Comparison of ENCODE assay signal across 8 cellular contexts in the genomic region with DNA sequence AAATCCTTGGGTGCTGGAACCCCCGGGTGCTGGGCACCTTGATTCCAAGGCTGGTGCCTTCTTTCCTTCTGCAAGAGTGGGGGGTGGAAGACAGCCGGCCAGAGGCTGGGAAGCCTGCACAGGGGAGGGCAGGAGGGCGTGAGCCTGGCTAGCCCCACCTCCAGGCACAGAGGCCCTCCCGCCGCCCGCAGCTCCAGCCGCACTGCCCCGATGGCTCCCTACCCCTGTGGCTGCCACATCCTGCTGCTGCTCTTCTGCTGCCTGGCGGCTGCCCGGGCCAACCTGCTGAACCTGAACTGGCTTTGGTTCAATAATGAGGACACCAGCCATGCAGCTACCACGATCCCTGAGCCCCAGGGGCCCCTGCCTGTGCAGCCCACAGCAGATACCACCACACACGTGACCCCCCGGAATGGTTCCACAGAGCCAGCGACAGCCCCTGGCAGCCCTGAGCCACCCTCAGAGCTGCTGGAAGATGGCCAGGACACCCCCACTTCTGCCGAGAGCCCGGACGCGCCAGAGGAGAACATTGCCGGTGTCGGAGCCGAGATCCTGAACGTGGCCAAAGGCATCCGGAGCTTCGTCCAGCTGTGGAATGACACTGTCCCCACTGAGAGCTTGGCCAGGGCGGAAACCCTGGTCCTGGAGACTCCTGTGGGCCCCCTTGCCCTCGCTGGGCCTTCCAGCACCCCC. TPM values are rescaled to one million over a fixed set of nuclear protein-coding genes. Genes with fewer than 3 reads are reported as not detected.
DNase-seq lines count a peak whose midpoint lies in the region; ATAC-seq and TF ChIP-seq lines count a peak whose summit lies in the region.

No MANE protein-coding gene starts in this region.

- peaks cover 100% of the 10 kb centered on the region for H4K20me1 ChIP-seq in smooth muscle cell (ENCODE audit: low read depth)

- no peak overlapping the region for H2BK120ac ChIP-seq in mesenchymal stem cell (ENCODE audit: low read depth, low read length)

- H3K9ac ChIP-seq in mesenchymal stem cell (ENCODE audit: low read length) = peak overlapping the region; percentile 68
- H3K9ac ChIP-seq in smooth muscle cell (ENCODE audit: low read depth) = no peak overlapping the region

- H3K9me3 ChIP-seq in AG04450 (ENCODE audit: control insufficient read depth, insufficient read depth, low read length) (no peaks in the 10 kb centered on the region; the same call in 1 of the 2 replicates), mesenchymal stem cell (ENCODE audit: control insufficient read depth, low read length) (no peaks in the 10 kb centered on the region), smooth muscle cell (replicated peaks; ENCODE audit: low read depth) (no peaks in the 10 kb centered on the region)
- no peaks in the 10 kb centered on the region for H3K9me3 ChIP-seq in CD4-positive, alpha-beta T cell (ENCODE audit: control insufficient read depth, low read length)

- H3K4me1 ChIP-seq in mesenchymal stem cell (ENCODE audit: control insufficient read depth, insufficient read depth, low read depth, low read length) = peaks cover 70% of the 10 kb centered on the region
- no peaks in the 10 kb centered on the region for H3K4me1 ChIP-seq in smooth muscle cell (ENCODE audit: low read depth)

- H3K36me3 Mint-ChIP-seq in chondrocyte (ENCODE audit: low read depth) = peaks cover 2% of the 10 kb centered on the region
- no peaks in the 10 kb centered on the region for H3K36me3 Mint-ChIP-seq in CD4-positive, alpha-beta T cell (ENCODE audit: low read depth)
- peaks cover 8% of the 10 kb centered on the region for H3K36me3 Mint-ChIP-seq in nephron progenitor cell (ENCODE audit: low read depth)

- peaks cover 35% of the 10 kb centered on the region for H3K4me1 Mint-ChIP-seq in chondrocyte (ENCODE audit: low read depth)
- H3K4me1 Mint-ChIP-seq in CD4-positive, alpha-beta T cell (ENCODE audit: low read depth) = no peaks in the 10 kb centered on the region
- peaks cover 18% of the 10 kb centered on the region for H3K4me1 Mint-ChIP-seq in nephron progenitor cell

- H2AK5ac ChIP-seq in mesenchymal stem cell (ENCODE audit: low read length, severe bottlenecking) = no peak overlapping the region

- peak overlapping the region; percentile 11 for H3K27ac ChIP-seq in AG04450 (ENCODE audit: low read depth, low read length)
- H3K27ac ChIP-seq in mesenchymal stem cell (ENCODE audit: low read length, poor library complexity, severe bottlenecking) = no peak overlapping the region
- no peak overlapping the region for H3K27ac ChIP-seq in smooth muscle cell (ENCODE audit: low read depth)
- no peak overlapping the region for H3K27ac ChIP-seq in CD4-positive, alpha-beta T cell (ENCODE audit: low read depth, low read length)

- CTCF ChIA-PET in AG04450 (lab: Charles Lee) = no interaction called here
- CTCF ChIA-PET in CD4-positive, alpha-beta T cell (lab: Charles Lee) = no interaction called here

- H3K9me3 Mint-ChIP-seq in chondrocyte (ENCODE audit: low read depth) = no peaks in the 10 kb centered on the region
- H3K9me3 Mint-ChIP-seq in CD4-positive, alpha-beta T cell = no peaks in the 10 kb centered on the region
- H3K9me3 Mint-ChIP-seq in nephron progenitor cell = peaks cover 7% of the 10 kb centered on the region

- H3K4me3 Mint-ChIP-seq in chondrocyte (ENCODE audit: unreplicated experiment) (no peak overlapping the region), nephron progenitor cell (no peak overlapping the region)
- H3K4me3 Mint-ChIP-seq in CD4-positive, alpha-beta T cell = no peak overlapping the region

- DNase-seq in AG04450 (ENCODE audit: low read depth, low spot score) (no peak), M059J (ENCODE audit: low read depth) (peak; percentile 79), chondrocyte (ENCODE audit: low spot score) (peak; percentile 77), mesenchymal stem cell (no peak), smooth muscle cell (lab: John Stamatoyannopoulos, UW; ENCODE audit: unreplicated experiment) (no peak), nephron progenitor cell (no peak), 8988T (no peak)
- DNase-seq in CD4-positive, alpha-beta T cell = no peak

- H2AFZ ChIP-seq in mesenchymal stem cell (ENCODE audit: low read depth, low read length) (no peak overlapping the region), smooth muscle cell (ENCODE audit: low read depth) (no peak overlapping the region)

- H2BK5ac ChIP-seq in mesenchymal stem cell (ENCODE audit: low read depth, low read length, poor library complexity, severe bottlenecking) = no peak overlapping the region

- no peak overlapping the region for H3K4ac ChIP-seq in mesenchymal stem cell (ENCODE audit: low read depth in 1 of 2, low read length in 2 of 2)

- H3K27me3 ChIP-seq in AG04450 (ENCODE audit: control insufficient read depth, insufficient read depth, low read length) = no peaks in the 10 kb centered on the region
- H3K27me3 ChIP-seq in mesenchymal stem cell (ENCODE audit: control insufficient read depth in 1 of 2, insufficient read depth in 1 of 2, low read length in 2 of 2) = peaks cover 0 to 5% of the 10 kb centered on the region in 2 experiments
- no peaks in the 10 kb centered on the region for H3K27me3 ChIP-seq in smooth muscle cell (ENCODE audit: low read depth)
- H3K27me3 ChIP-seq in CD4-positive, alpha-beta T cell (ENCODE audit: control insufficient read depth, insufficient read depth, low read length) = no peaks in the 10 kb centered on the region

- no peak overlapping the region for H3K4me2 ChIP-seq in mesenchymal stem cell (ENCODE audit: low read length, poor library complexity, severe bottlenecking)
- no peak overlapping the region for H3K4me2 ChIP-seq in smooth muscle cell

- peaks cover 100% of the 10 kb centered on the region for H3K79me2 ChIP-seq in smooth muscle cell (ENCODE audit: low read depth)

- peaks cover 28% of the 10 kb centered on the region for H3K79me1 ChIP-seq in mesenchymal stem cell (replicated peaks; ENCODE audit: low read length, poor library complexity, severe bottlenecking)

- H3K4me3 ChIP-seq in AG04450 (ENCODE audit: low read depth, low read length) (peak overlapping the region; percentile 35), mesenchymal stem cell (ENCODE audit: insufficient read depth in 1 of 2, low read depth in 1 of 2, low read length in 2 of 2) (peak overlapping the region in 1 of 2 experiments; percentile 71), smooth muscle cell (no peak overlapping the region)

- intact Hi-C loops in CD4-positive, alpha-beta T cell (cut with DNase I, micrococcal nuclease) = no loop called here

- H3K27ac Mint-ChIP-seq in chondrocyte (ENCODE audit: unreplicated experiment) (peak overlapping the region; percentile 12), nephron progenitor cell (no peak overlapping the region)
- H3K27ac Mint-ChIP-seq in CD4-positive, alpha-beta T cell = no peak overlapping the region

- POLR2A ChIA-PET in AG04450 (lab: Yijun Ruan, JAX) = interaction anchor here (1.2 kb wide), 1 partner anchor 17 kb away, joined by 4 read pairs; no protein-coding TSS in a partner anchor
- POLR2A ChIA-PET in CD4-positive, alpha-beta T cell (lab: Charles Lee) = no interaction called here

- H3K14ac ChIP-seq in mesenchymal stem cell (ENCODE audit: low read length in 2 of 2) = no peak overlapping the region

- TF ChIP-seq CTCF in AG04450 (IDR thresholded peaks at IDR 0.05; ENCODE audit: low read depth, low read length) (no peak), chondrocyte (IDR thresholded peaks at IDR 0.05) (no peak), smooth muscle cell (IDR thresholded peaks at IDR 0.05; ENCODE audit: borderline replicate concordance, insufficient read depth, poor library complexity, severe bottlenecking) (no peak), nephron progenitor cell (IDR thresholded peaks at IDR 0.05) (no peak)
- no peak for TF ChIP-seq CTCF in CD4-positive, alpha-beta T cell (IDR thresholded peaks at IDR 0.05)

- H2BK12ac ChIP-seq in mesenchymal stem cell (ENCODE audit: low read length in 2 of 2) = no peak overlapping the region

- no peak overlapping the region for H4K91ac ChIP-seq in mesenchymal stem cell (ENCODE audit: low read length)

- no peak overlapping the region for H3K23ac ChIP-seq in mesenchymal stem cell (ENCODE audit: low read length in 2 of 2)

- no peak overlapping the region for H3K18ac ChIP-seq in mesenchymal stem cell (ENCODE audit: low read depth in 1 of 2, low read length in 2 of 2)

- peaks cover 16% of the 10 kb centered on the region for H3F3A ChIP-seq in smooth muscle cell (ENCODE audit: low read depth)

- H3K27me3 Mint-ChIP-seq in chondrocyte (ENCODE audit: low read depth) (no peaks in the 10 kb centered on the region), nephron progenitor cell (ENCODE audit: low read depth, poor library complexity) (no peaks in the 10 kb centered on the region)
- H3K27me3 Mint-ChIP-seq in CD4-positive, alpha-beta T cell = no peaks in the 10 kb centered on the region

- H3K36me3 ChIP-seq in mesenchymal stem cell (ENCODE audit: control insufficient read depth in 1 of 2, insufficient read depth in 2 of 2, low read depth in 1 of 2, low read length in 2 of 2) (peaks cover 0 to 89% of the 10 kb centered on the region in 2 experiments), smooth muscle cell (ENCODE audit: low read depth) (no peaks in the 10 kb centered on the region)

- no peak for ATAC-seq in CD4-positive, alpha-beta T cell (ENCODE audit: poor library complexity)

- H2BK15ac ChIP-seq in mesenchymal stem cell (ENCODE audit: low read depth, poor library complexity, severe bottlenecking) = no peak overlapping the region

- 92% methylated on average over 25 of the region's 26 CpGs for WGBS in mesenchymal stem cell
- 91% methylated on average over 23 of the region's 26 CpGs for whole genome bisulfite sequencing in smooth muscle cell (ENCODE audit: low lambda C conversion rate)

- no peak overlapping the region for H4K8ac ChIP-seq in mesenchymal stem cell (ENCODE audit: low read length)

RNA-seq across cellular contexts. Expression of a gene that starts 50.5 kb away (rescaled TPM):
- polyA plus RNA-seq in AG04450 (2011; rRNA removed) = 25.3 and 37.0 TPM in 2 replicates
- polyA minus RNA-seq in AG04450 (2011; rRNA and poly(A)+ RNA removed) = 7.7 and 9.1 TPM in 2 replicates
- 202 and 347 TPM in 2 replicates for total RNA-seq in M059J (2014; rRNA removed; shearing (Covaris generic))
- total RNA-seq in chondrocyte = 322 to 628 TPM (median 616 TPM) in 3 replicates
- 330 TPM for polyA plus RNA-seq in mesenchymal stem cell (2013, experiment 1 of 2)
- polyA plus RNA-seq in mesenchymal stem cell (2013, experiment 2 of 2) = 322 TPM
- total RNA-seq in smooth muscle cell = 192 and 240 TPM in 2 replicates
- 362 and 485 TPM in 2 replicates for polyA plus RNA-seq in smooth muscle cell
- total RNA-seq in CD4-positive, alpha-beta T cell = 10 to 100 TPM; 15.2 to 16.0 TPM

Comparison
In these comparisons a context has a peak if more than half of its experiments do, and no peak if none do; other contexts are left out.
1. DNase-seq: peak in M059J (single experiment) and chondrocyte (single experiment); none in AG04450 (single experiment), mesenchymal stem cell (single experiment), smooth muscle cell (single experiment), CD4-positive, alpha-beta T cell (0 of 10), nephron progenitor cell (single experiment) and 8988T (single experiment).
2. RNA of a gene that starts 50.5 kb away (total RNA-seq): 322 to 628 TPM in chondrocyte, 202 to 347 TPM in M059J and 192 to 240 TPM in smooth muscle cell; 15.2 to 16.0 TPM in CD4-positive, alpha-beta T cell; every median in the first group is over 10 times any median in the second.